ENCODE assay signal across 16 cellular contexts in the genomic region with DNA sequence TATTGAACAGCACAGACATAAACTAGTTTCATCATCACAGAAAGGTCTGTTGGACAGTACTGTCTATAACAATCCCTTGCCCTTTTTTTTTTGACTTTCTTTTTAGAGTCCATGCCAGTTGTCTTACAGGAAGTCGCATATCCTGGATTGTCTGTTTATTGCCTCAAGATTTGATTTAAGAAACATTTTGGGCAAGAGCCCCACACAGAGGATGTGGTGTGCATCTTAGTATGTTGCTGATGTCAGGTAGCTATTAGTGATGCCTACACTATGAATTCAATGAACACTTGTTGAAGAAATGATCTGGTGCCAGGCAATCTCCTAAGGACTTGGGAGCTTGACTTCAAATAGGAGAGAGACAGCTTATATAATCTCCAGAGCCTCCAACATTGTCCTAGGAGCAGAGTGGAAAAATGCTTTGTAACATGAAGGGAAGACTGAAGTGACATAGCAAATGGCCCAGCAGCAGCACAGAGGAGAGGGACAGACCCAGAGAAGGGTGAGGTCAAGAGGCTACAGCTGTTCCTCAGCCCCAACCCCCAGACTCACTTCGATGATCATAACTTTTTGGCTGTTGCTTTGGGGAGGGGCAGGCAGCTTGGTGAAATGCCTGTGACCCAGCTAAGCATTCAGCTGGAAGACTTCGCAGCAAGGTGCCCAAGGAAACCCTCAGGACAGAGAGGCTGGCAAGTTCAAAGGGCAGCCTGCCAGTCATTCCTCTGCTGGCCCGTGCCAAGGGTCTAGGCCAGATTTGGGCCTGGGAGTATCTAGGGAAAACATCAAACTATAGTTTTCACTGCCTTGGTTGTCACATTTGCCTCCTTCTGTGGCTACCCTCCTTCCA. TPM values are rescaled to one million over a fixed set of nuclear protein-coding genes. Genes with fewer than 3 reads are reported as not detected.
DNase-seq lines count a peak whose midpoint lies in the region; ATAC-seq and TF ChIP-seq lines count a peak whose summit lies in the region.
"Had no signal": no experiment of that assay in that cellular context is flagged by ENCODE, and none has a peak within 500 bp of the region (broad histone marks: within the 10 kb centered on the region; RNA-seq: fewer than 3 reads in every experiment).

No MANE protein-coding gene starts in this region.

- intact Hi-C loops in heart right ventricle (cut with DNase I), result no loop called here
- intact Hi-C loops in left ventricle myocardium superior (cut with micrococcal nuclease), result no loop called here
- intact Hi-C loops in upper lobe of right lung (cut with DNase I), result no loop called here

- TF ChIP-seq CTCF in heart right ventricle (IDR thresholded peaks at IDR 0.05), result no peak
- TF ChIP-seq CTCF in foreskin keratinocyte (conservative IDR thresholded peaks at IDR 0.05), result peak; percentile 10
- TF ChIP-seq CTCF in upper lobe of right lung (IDR thresholded peaks at IDR 0.05), result no peak

- no peak overlapping the region for H3K4me3 Mint-ChIP-seq in T-helper 17 cell
- H3K4me3 Mint-ChIP-seq: activated T-cell treated with anti-CD3 and anti-CD28 coated beads, Interleukin-2, amount 50 U/mL, for 72 hours had no signal

- no peaks in the 10 kb centered on the region for H3K36me3 Mint-ChIP-seq in T-helper 17 cell (ENCODE audit: low read depth)

- no peaks in the 10 kb centered on the region for H3K36me3 ChIP-seq in heart right ventricle
- no peaks in the 10 kb centered on the region for H3K36me3 ChIP-seq in stomach smooth muscle (ENCODE audit: control insufficient read depth in 2 of 2, insufficient read depth in 2 of 2, low read length in 2 of 2)
- no peaks in the 10 kb centered on the region for H3K36me3 ChIP-seq in upper lobe of right lung

- H3K9ac ChIP-seq in stomach smooth muscle (ENCODE audit: low read length in 2 of 2), result no peak overlapping the region

- peak overlapping the region; percentile 24 for H3K27ac Mint-ChIP-seq in T-helper 17 cell
- H3K27ac Mint-ChIP-seq: activated T-cell treated with anti-CD3 and anti-CD28 coated beads, Interleukin-2, amount 50 U/mL, for 72 hours had no signal

- H3K9me3 ChIP-seq in heart right ventricle, result no peaks in the 10 kb centered on the region
- H3K9me3 ChIP-seq in T-helper 17 cell (ENCODE audit: control insufficient read depth, low read length, poor library complexity, severe bottlenecking), result no peaks in the 10 kb centered on the region
- H3K9me3 ChIP-seq in stomach smooth muscle (ENCODE audit: control insufficient read depth in 2 of 2, low read length in 2 of 2), result no peaks in the 10 kb centered on the region
- H3K9me3 ChIP-seq in upper lobe of right lung, result no peaks in the 10 kb centered on the region

- WGBS in heart right ventricle, 2 donors, result 56 to 65% methylated on average over 4 of the region's 4 CpGs

- peaks cover 14% of the 10 kb centered on the region for H3K4me1 Mint-ChIP-seq in T-helper 17 cell

- no peak overlapping the region for H3K4me3 ChIP-seq in heart right ventricle
- no peak overlapping the region for H3K4me3 ChIP-seq in stomach smooth muscle (ENCODE audit: low read length in 2 of 2)
- H3K4me3 ChIP-seq in upper lobe of right lung, result no peak overlapping the region

- DNase-seq in heart right ventricle (no peak), left ventricle myocardium superior (no peak), T-helper 17 cell (no peak), foreskin keratinocyte (no peak), 8988T (no peak), upper lobe of right lung (no peak)
- DNase-seq: activated T-cell treated with anti-CD3 and anti-CD28 coated beads, Interleukin-2, amount 50 U/mL, for 72 hours; AML-193; DMS153; effector CD8-positive, alpha-beta T cell; KG1; NCI-H187; NCI-H510A treated with DMSO at 0.1 percent for 48 hours had no signal

- ATAC-seq in heart right ventricle, result peak in 1 of 8 donors; percentile 19
- ATAC-seq in left ventricle myocardium superior, result no peak
- ATAC-seq in T-helper 17 cell, result peak; percentile 54
- no peak for ATAC-seq in foreskin keratinocyte
- no peak for ATAC-seq in HG02571 (IDR thresholded peaks at IDR 0.05; ENCODE audit: unreplicated experiment)
- ATAC-seq in upper lobe of right lung, result no peak
- ATAC-seq: activated CD4-positive, CD25-positive, alpha-beta regulatory T cell treated with anti-CD3 and anti-CD28 coated beads, Interleukin-2, amount 50 U/mL, for 24 hours had no signal

- H3K27me3 ChIP-seq in heart right ventricle, result no peaks in the 10 kb centered on the region
- H3K27me3 ChIP-seq in foreskin keratinocyte, result no peaks in the 10 kb centered on the region
- no peaks in the 10 kb centered on the region for H3K27me3 ChIP-seq in stomach smooth muscle (ENCODE audit: control insufficient read depth in 1 of 2, insufficient read depth in 2 of 2, low read length in 2 of 2)
- no peaks in the 10 kb centered on the region for H3K27me3 ChIP-seq in upper lobe of right lung

- H3K27ac ChIP-seq in heart right ventricle, result peak overlapping the region; percentile 37 to 85 (median 78)
- no peak overlapping the region for H3K27ac ChIP-seq in foreskin keratinocyte
- peak overlapping the region; percentile 53 for H3K27ac ChIP-seq in stomach smooth muscle (ENCODE audit: low read length)
- H3K27ac ChIP-seq in upper lobe of right lung, result no peak overlapping the region

- H3K27me3 Mint-ChIP-seq in T-helper 17 cell, result no peaks in the 10 kb centered on the region

- H3K4me1 ChIP-seq in heart right ventricle (peaks cover 4 to 35% (median 12%) of the 10 kb centered on the region in 9 donors), foreskin keratinocyte (no peaks in the 10 kb centered on the region), stomach smooth muscle (ENCODE audit: control insufficient read depth, insufficient read depth, low read length) (peaks cover 8% of the 10 kb centered on the region), upper lobe of right lung (no peaks in the 10 kb centered on the region)

RNA-seq across cellular contexts. Expression of a gene that starts 7.6 kb away (rescaled TPM):
- total RNA-seq in heart right ventricle (10 to 100 TPM in 9 of 10 donors, 1 to 10 TPM in 1; 9.1 to 23.1 (median 16.3) TPM), left ventricle myocardium superior (14.5 TPM), T-helper 17 cell (10 to 100 TPM; 30.5 to 38.2 TPM), foreskin keratinocyte (25.2 and 26.4 TPM in 2 replicates), upper lobe of right lung (24.7 TPM)
- polyA plus RNA-seq in heart right ventricle (10 to 100 TPM in 1 of 2 donors, 1 to 10 TPM in 1; 5.6 to 10.4 TPM), foreskin keratinocyte (11.4 and 12.6 TPM in 2 replicates)

RNA-seq across cellular contexts. Expression of a gene that starts 30.1 kb away (rescaled TPM):
- 100 to 1,000 TPM; 247 to 566 (median 322) TPM for total RNA-seq in heart right ventricle
- 100 to 1,000 TPM in 1 of 2 donors, 10 to 100 TPM in 1; 97.0 to 102 TPM for polyA plus RNA-seq in heart right ventricle
- 511 TPM for total RNA-seq in left ventricle myocardium superior
- 10 to 100 TPM; 33.5 to 36.2 TPM for total RNA-seq in T-helper 17 cell
- 16.4 and 20.0 TPM in 2 replicates for total RNA-seq in foreskin keratinocyte
- 9.0 and 11.2 TPM in 2 replicates for polyA plus RNA-seq in foreskin keratinocyte
- total RNA-seq in upper lobe of right lung, result 35.8 TPM

RNA-seq across cellular contexts. Expression of a gene that starts 32.9 kb away (rescaled TPM):
- 100 to 1,000 TPM; 174 to 245 (median 211) TPM for total RNA-seq in heart right ventricle
- 100 to 1,000 TPM in 1 of 2 donors, 10 to 100 TPM in 1; 31.8 to 107 TPM for polyA plus RNA-seq in heart right ventricle
- 202 TPM for total RNA-seq in left ventricle myocardium superior
- 10 to 100 TPM; 68.7 to 73.2 TPM for total RNA-seq in T-helper 17 cell
- total RNA-seq in foreskin keratinocyte, result 143 and 159 TPM in 2 replicates
- polyA plus RNA-seq in foreskin keratinocyte, result 89.3 and 113 TPM in 2 replicates
- total RNA-seq in upper lobe of right lung, result 117 TPM

Comparison
In these comparisons a context has a peak if more than half of its experiments do, and no peak if none do; other contexts are left out.
1. H3K27ac ChIP-seq: peak in heart right ventricle (10 of 10) and stomach smooth muscle (single experiment); none in foreskin keratinocyte (single experiment) and upper lobe of right lung (single experiment).